Comparison of ENCODE assay signal across 23 cellular contexts in genomic region chr7:1888425-1888824, GRCh38.
DNase-seq lines count a peak whose midpoint lies in the region; ATAC-seq, FAIRE-seq and TF ChIP-seq lines count a peak whose summit lies in the region.
"Had no signal": no experiment of that assay in that cellular context is flagged by ENCODE, and none has a peak within 500 bp of the region (broad histone marks: within the 10 kb centered on the region; RNA-seq: fewer than 3 reads in every experiment).

No MANE protein-coding gene starts in this region.

- H2AFZ ChIP-seq in HepG2 (ENCODE audit: low read length) (no peak overlapping the region), endothelial cell of umbilical vein (ENCODE audit: low read depth, low read length) (no peak overlapping the region)
- H2AFZ ChIP-seq: GM23338 had no signal

- peak overlapping the region; percentile 39 for H3K27ac Mint-ChIP-seq in T-helper 17 cell
- H3K27ac Mint-ChIP-seq in stimulated activated naive B cell treated with anti-CD40 and anti-IgM and Interleukin-4, amounts not matched to agents 10 μg/mL and 1 μg/mL and 100 μg/mL, for 72 hours = peak overlapping the region; percentile 31
- H3K27ac Mint-ChIP-seq: B cell, GM23338 had no signal

- DNase-seq in HepG2 (ENCODE audit: low spot score) (no peak), right lobe of liver (no peak), T-helper 17 cell (no peak), endothelial cell of umbilical vein (ENCODE audit: low read depth, low spot score) (no peak), GM13977 (ENCODE audit: low spot score) (no peak), pons (ENCODE audit: low spot score) (no peak), substantia nigra (lab: John Stamatoyannopoulos, UW) (no peak)
- DNase-seq in stimulated activated naive B cell treated with anti-CD40 and anti-IgM and Interleukin-4, amounts not matched to agents 10 μg/mL and 1 μg/mL and 100 μg/mL, for 72 hours = no peak
- DNase-seq: COR-L47; DMS79; HCEC 1CT; NCI-H1105; NCI-H146; NCI-H2029; NCI-H2227 treated with DMSO at 0.1 percent for 48 hours; NCI-H524; NCI-H774; NK-92 treated with Interleukin-12 subunit alpha and Interleukin-12 subunit beta, amount 100 ng/mL, for 24 hours had no signal

- H3K79me2 ChIP-seq in HepG2 (ENCODE audit: insufficient read depth, low read length) = no peaks in the 10 kb centered on the region
- H3K79me2 ChIP-seq in endothelial cell of umbilical vein (ENCODE audit: control insufficient read depth, insufficient read depth, low read length) = no peaks in the 10 kb centered on the region

- no peak for FAIRE-seq in HepG2 (lab: Jason Lieb, UNC)
- no peak for FAIRE-seq in endothelial cell of umbilical vein (lab: Jason Lieb, UNC)
- FAIRE-seq: A549 had no signal

- H3K4me2 ChIP-seq in HepG2 (ENCODE audit: low read depth, low read length) = no peak overlapping the region
- H3K4me2 ChIP-seq in endothelial cell of umbilical vein (ENCODE audit: insufficient read depth, low read length) = no peak overlapping the region
- H3K4me2 ChIP-seq: A549, GM23338, KMS-11 had no signal

- WGBS in HepG2 (ENCODE audit: low lambda C conversion rate) = 91% methylated on average over 7 of the region's 12 CpGs
- WGBS in right lobe of liver (ENCODE audit: insufficient coverage, low coverage, low lambda C conversion rate, missing lambda C conversion rate) = no CpG with 5 or more reads among the region's 12 CpGs

- peak overlapping the region; percentile 15 for H3K4me3 Mint-ChIP-seq in T-helper 17 cell
- H3K4me3 Mint-ChIP-seq in stimulated activated naive B cell treated with anti-CD40 and anti-IgM and Interleukin-4, amounts not matched to agents 10 μg/mL and 1 μg/mL and 100 μg/mL, for 72 hours = no peak overlapping the region
- H3K4me3 Mint-ChIP-seq: B cell, GM23338 had no signal

- no peak overlapping the region for H3K27ac ChIP-seq in HepG2 (ENCODE audit: extremely low read length, insufficient read depth, low read length)
- H3K27ac ChIP-seq in right lobe of liver = no peak overlapping the region
- no peak overlapping the region for H3K27ac ChIP-seq in endothelial cell of umbilical vein (ENCODE audit: insufficient read depth, low read depth, low read length)
- H3K27ac ChIP-seq in substantia nigra (ENCODE audit: low read depth, low read length, poor library complexity, severe bottlenecking) = no peak overlapping the region
- H3K27ac ChIP-seq: A549, KMS-11, SJSA1 had no signal

- H4K20me1 ChIP-seq in HepG2 (ENCODE audit: insufficient read depth, low read length) (no peaks in the 10 kb centered on the region), endothelial cell of umbilical vein (replicated peaks; ENCODE audit: control insufficient read depth, extremely low read depth, insufficient read depth, low read length) (no peaks in the 10 kb centered on the region)

- intact Hi-C loops in HepG2 (cut with micrococcal nuclease; ENCODE audit: unreplicated experiment) (no loop called here), right lobe of liver (cut with DNase I) (no loop called here), endothelial cell of umbilical vein (cut with micrococcal nuclease) (no loop called here)

- TF ChIP-seq EP300 in HepG2 (IDR thresholded peaks at IDR 0.05; ENCODE audit: low read depth in 2 of 2, low read length in 2 of 2) (no peak), HepG2 (CRISPR knock-in tag; IDR thresholded peaks at IDR 0.05; ENCODE audit: borderline replicate concordance) (no peak)

- POLR2A ChIA-PET in HepG2 (lab: Yijun Ruan, JAX) (no interaction called here), endothelial cell of umbilical vein (lab: Charles Lee) (no interaction called here)

- no peaks in the 10 kb centered on the region for H3K27me3 Mint-ChIP-seq in T-helper 17 cell
- no peaks in the 10 kb centered on the region for H3K27me3 Mint-ChIP-seq in stimulated activated naive B cell treated with anti-CD40 and anti-IgM and Interleukin-4, amounts not matched to agents 10 μg/mL and 1 μg/mL and 100 μg/mL, for 72 hours
- H3K27me3 Mint-ChIP-seq: B cell had no signal

- no peak for ATAC-seq in HepG2
- no peak for ATAC-seq in right lobe of liver
- ATAC-seq in T-helper 17 cell = no peak
- ATAC-seq in stimulated activated naive B cell treated with anti-CD40 and anti-IgM and Interleukin-4, amounts not matched to agents 10 μg/mL and 1 μg/mL and 100 μg/mL, for 72 hours (replicated peaks) = no peak
- ATAC-seq: A549, GM23338 had no signal

- BruUV-seq in HepG2 (replicated peaks; lab: Mats Ljungman, UMichigan) (no TSS peak), endothelial cell of umbilical vein (replicated peaks; lab: Mats Ljungman, UMichigan) (no TSS peak)

- H3K27me3 ChIP-seq in HepG2 (ENCODE audit: control insufficient read depth in 1 of 2, insufficient read depth in 2 of 2, low read length in 2 of 2) (no peaks in the 10 kb centered on the region; a peak in 1 of 5 replicates), right lobe of liver (no peaks in the 10 kb centered on the region), endothelial cell of umbilical vein (ENCODE audit: control insufficient read depth in 2 of 2, insufficient read depth in 2 of 2, low read length in 2 of 2) (no peaks in the 10 kb centered on the region)
- H3K27me3 ChIP-seq: SJSA1 had no signal

- peaks cover 8% of the 10 kb centered on the region for H3K36me3 Mint-ChIP-seq in T-helper 17 cell (ENCODE audit: low read depth)
- peaks cover 38 to 53% of the 10 kb centered on the region in 2 donors for H3K36me3 Mint-ChIP-seq in stimulated activated naive B cell treated with anti-CD40 and anti-IgM and Interleukin-4, amounts not matched to agents 10 μg/mL and 1 μg/mL and 100 μg/mL, for 72 hours

- H3K4me3 ChIP-seq in HepG2 (replicated peaks in 1 of 3; ENCODE audit: insufficient read depth in 1 of 3, low read depth in 2 of 3, low read length in 3 of 3) (no peak overlapping the region), right lobe of liver (no peak overlapping the region), endothelial cell of umbilical vein (replicated peaks in 1 of 3; ENCODE audit: insufficient read depth in 1 of 3, low read depth in 1 of 3, low read length in 3 of 3) (no peak overlapping the region)
- H3K4me3 ChIP-seq: A549, GM23338, SJSA1 had no signal

- peaks cover 13% of the 10 kb centered on the region for H3K4me1 Mint-ChIP-seq in T-helper 17 cell
- peaks cover 10 to 23% of the 10 kb centered on the region in 2 donors for H3K4me1 Mint-ChIP-seq in stimulated activated naive B cell treated with anti-CD40 and anti-IgM and Interleukin-4, amounts not matched to agents 10 μg/mL and 1 μg/mL and 100 μg/mL, for 72 hours
- H3K4me1 Mint-ChIP-seq: GM23338 had no signal

- in situ Hi-C loops in HepG2 (cut with HindIII; ENCODE audit: extremely low pct_ligation_motif_present, low pct_unique_long_range_greater_than_20kb) = no loop called here
- in situ Hi-C loops in GM13977 (cut with MboI; ENCODE audit: low pct_unique_long_range_greater_than_20kb, low sequenced_read_pairs, unreplicated experiment) = no loop called here

- CTCF ChIA-PET in HepG2 (lab: Yijun Ruan, JAX; ENCODE audit: low intra/inter-chr PET ratio, low total read pairs) = no interaction called here
- CTCF ChIA-PET in endothelial cell of umbilical vein (lab: Charles Lee) = no interaction called here

- no peaks in the 10 kb centered on the region for H3K9me1 ChIP-seq in endothelial cell of umbilical vein (replicated peaks; ENCODE audit: control insufficient read depth, extremely low read depth, insufficient read depth, low read length)

- no peak for TF ChIP-seq CTCF in HepG2 (CRISPR knock-in tag; IDR thresholded peaks at IDR 0.05)
- TF ChIP-seq CTCF in right lobe of liver (IDR thresholded peaks at IDR 0.05) = no peak
- no peak for TF ChIP-seq CTCF in endothelial cell of umbilical vein (IDR thresholded peaks at IDR 0.05; ENCODE audit: extremely low read depth in 1 of 2, insufficient read depth in 1 of 2, low read depth in 1 of 2, low read length in 2 of 2)
- no peak for TF ChIP-seq CTCF in GM13977 (IDR thresholded peaks at IDR 0.05; ENCODE audit: extremely low read depth, insufficient read depth, missing control alignments)

- dilution Hi-C loops in endothelial cell of umbilical vein (cut with MboI; ENCODE audit: extremely low pct_ligation_motif_present, low sequenced_read_pairs) = no loop called here

- TF ChIP-seq POLR2A in HepG2 (IDR thresholded peaks at IDR 0.05; ENCODE audit: insufficient read depth in 1 of 2, low read depth in 2 of 2, low read length in 2 of 2) (no peak), right lobe of liver (IDR thresholded peaks at IDR 0.05) (no peak), endothelial cell of umbilical vein (IDR thresholded peaks at IDR 0.05; ENCODE audit: low read depth, low read length) (no peak)

- H3K4me1 ChIP-seq in HepG2 (ENCODE audit: insufficient read depth, low read length) (0 out of 2 replicates have a peak, but pooled peaks cover 10% of the 10 kb centered on the region), right lobe of liver (no peaks in the 10 kb centered on the region), endothelial cell of umbilical vein (ENCODE audit: control insufficient read depth, extremely low read depth, insufficient read depth, low read length) (no peaks in the 10 kb centered on the region)

- H3K9me3 ChIP-seq in HepG2 (ENCODE audit: low read length) (no peaks in the 10 kb centered on the region), right lobe of liver (no peaks in the 10 kb centered on the region), T-helper 17 cell (ENCODE audit: control insufficient read depth, low read length, poor library complexity, severe bottlenecking) (peaks cover 2% of the 10 kb centered on the region), endothelial cell of umbilical vein (replicated peaks; ENCODE audit: control insufficient read depth, insufficient read depth, low read length) (no peaks in the 10 kb centered on the region)
- H3K9me3 ChIP-seq: A549, SJSA1 had no signal

- no peaks in the 10 kb centered on the region for H3K9me3 Mint-ChIP-seq in stimulated activated naive B cell treated with anti-CD40 and anti-IgM and Interleukin-4, amounts not matched to agents 10 μg/mL and 1 μg/mL and 100 μg/mL, for 72 hours

- no peak overlapping the region for H3K9ac ChIP-seq in HepG2 (ENCODE audit: insufficient read depth, low read depth, low read length)
- H3K9ac ChIP-seq in endothelial cell of umbilical vein (replicated peaks; ENCODE audit: extremely low read depth, insufficient read depth, low read length) = no peak overlapping the region
- H3K9ac ChIP-seq: KMS-11 had no signal

- H3K36me3 ChIP-seq in HepG2 (replicated peaks in 1 of 2; ENCODE audit: control insufficient read depth in 1 of 2, insufficient read depth in 2 of 2, low read length in 2 of 2) = peaks cover 20 to 22% of the 10 kb centered on the region in 2 experiments
- no peaks in the 10 kb centered on the region for H3K36me3 ChIP-seq in right lobe of liver
- no peaks in the 10 kb centered on the region for H3K36me3 ChIP-seq in endothelial cell of umbilical vein (ENCODE audit: control insufficient read depth in 2 of 2, extremely low read depth in 1 of 2, insufficient read depth in 2 of 2, low read length in 2 of 2)

- no peak for TF ChIP-seq RAD21 in HepG2 (CRISPR knock-in tag; IDR thresholded peaks at IDR 0.05)

TF ChIP-seq in HepG2, 621 proteins besides CTCF, POLR2A, EP300 and RAD21 (continues in another document):
- no peak for TF ChIP-seq KLF12 (CRISPR knock-in tag; IDR thresholded peaks at IDR 0.05; ENCODE audit: borderline replicate concordance)

TF ChIP-seq in endothelial cell of umbilical vein, 7 proteins besides CTCF, POLR2A, EP300 and RAD21 (continues in another document):
- no peak for TF ChIP-seq GATA2 (IDR thresholded peaks at IDR 0.05; ENCODE audit: insufficient read depth, insufficient read length, low read depth, low read length)
